ENCODE assay signal across 1 cellular context in genomic region chr1:116508984-116509980, GRCh38.
TF ChIP-seq lines count a peak whose summit lies in the region.

No MANE protein-coding gene starts in this region.

TF ChIP-seq in HepG2, 621 proteins besides CTCF, POLR2A, EP300 and RAD21 (continued from another document and continues in another):
- TF ChIP-seq ZNF724P (CRISPR knock-in tag; IDR thresholded peaks at IDR 0.05; ENCODE audit: borderline replicate concordance) (no peak), TFAP4 (IDR thresholded peaks at IDR 0.05; ENCODE audit: borderline replicate concordance, low read depth) (peak; percentile 37; the same call in 1 of the 2 replicates), PHF21A (CRISPR knock-in tag; IDR thresholded peaks at IDR 0.05) (peak; percentile 66), TRIM22 (IDR thresholded peaks at IDR 0.05) (no peak), AFF4 (CRISPR knock-in tag; IDR thresholded peaks at IDR 0.05) (no peak), ATF7 (IDR thresholded peaks at IDR 0.05) (no peak), ATF7 (CRISPR knock-in tag; IDR thresholded peaks at IDR 0.05) (peak; percentile 71; the same call in 1 of the 2 replicates), ARNTL (CRISPR knock-in tag; IDR thresholded peaks at IDR 0.05) (no peak), TCF7 (IDR thresholded peaks at IDR 0.05; ENCODE audit: low read depth) (peak; percentile 60), CENPBD1 (CRISPR knock-in tag; IDR thresholded peaks at IDR 0.05; ENCODE audit: borderline replicate concordance, low read depth) (no peak), PRDM10 (CRISPR knock-in tag; IDR thresholded peaks at IDR 0.05; ENCODE audit: low read depth) (no peak), ZNF614 (CRISPR knock-in tag; IDR thresholded peaks at IDR 0.05; ENCODE audit: borderline replicate concordance) (peak; percentile 15; the same call in 1 of the 2 replicates), ZSCAN29 (CRISPR knock-in tag; conservative IDR thresholded peaks at IDR 0.05) (no peak), ZNF232 (CRISPR knock-in tag; IDR thresholded peaks at IDR 0.05; ENCODE audit: borderline replicate concordance) (no peak), NFE2L2 (IDR thresholded peaks at IDR 0.05; ENCODE audit: low read length) (peak; percentile 2; the same call in 1 of the 2 replicates), ZNF644 (CRISPR knock-in tag; IDR thresholded peaks at IDR 0.05; ENCODE audit: low read depth) (0 out of 2 replicates have a peak, but pooled peaks have one; percentile 3), MIER3 (CRISPR knock-in tag; IDR thresholded peaks at IDR 0.05; ENCODE audit: borderline replicate concordance) (peak; percentile 33; the same call in 1 of the 2 replicates), ZNF468 (CRISPR knock-in tag; IDR thresholded peaks at IDR 0.05) (no peak), ZBTB21 (CRISPR knock-in tag; IDR thresholded peaks at IDR 0.05) (no peak), HOXD1 (CRISPR knock-in tag; IDR thresholded peaks at IDR 0.05) (no peak), HIC2 (CRISPR knock-in tag; IDR thresholded peaks at IDR 0.05; ENCODE audit: low read depth) (no peak), RFX3 (CRISPR knock-in tag; IDR thresholded peaks at IDR 0.05) (no peak), PRPF4 (IDR thresholded peaks at IDR 0.05; ENCODE audit: low read depth, low read length, poor library complexity, severe bottlenecking) (no peak), MXD1 (CRISPR knock-in tag; IDR thresholded peaks at IDR 0.05) (no peak), ZNF770 (CRISPR knock-in tag; IDR thresholded peaks at IDR 0.05) (no peak), ZNF674 (CRISPR knock-in tag; IDR thresholded peaks at IDR 0.05; ENCODE audit: low read depth) (no peak), THAP9 (CRISPR knock-in tag; IDR thresholded peaks at IDR 0.05; ENCODE audit: borderline replicate concordance) (no peak), PCBP2 (optimal IDR thresholded peaks at IDR 0.05; ENCODE audit: low read depth, low read length, poor library complexity, severe bottlenecking) (no peak), NBN (conservative IDR thresholded peaks at IDR 0.05) (no peak), MED13 (CRISPR knock-in tag; IDR thresholded peaks at IDR 0.05) (no peak), HDAC1 (CRISPR knock-in tag; IDR thresholded peaks at IDR 0.05) (peak; percentile 70; the same call in 1 of the 2 replicates), RCOR2 (CRISPR knock-in tag; IDR thresholded peaks at IDR 0.05) (peak; percentile 77), MTA1 (CRISPR knock-in tag; IDR thresholded peaks at IDR 0.05; ENCODE audit: borderline replicate concordance) (no peak), TBX3 (IDR thresholded peaks at IDR 0.05; ENCODE audit: borderline replicate concordance) (no peak), ZNF20 (CRISPR knock-in tag; IDR thresholded peaks at IDR 0.05) (no peak), ZNF260 (CRISPR knock-in tag; IDR thresholded peaks at IDR 0.05; ENCODE audit: borderline replicate concordance, low read depth) (no peak), GLMP (CRISPR knock-in tag; IDR thresholded peaks at IDR 0.05; ENCODE audit: borderline replicate concordance) (no peak), NCOA2 (CRISPR knock-in tag; IDR thresholded peaks at IDR 0.05) (peak; percentile 35; the same call in 1 of the 2 replicates), KAT7 (CRISPR knock-in tag; IDR thresholded peaks at IDR 0.05; ENCODE audit: borderline replicate concordance) (no peak), ATM (IDR thresholded peaks at IDR 0.05; ENCODE audit: borderline replicate concordance) (no peak), BHLHE40 (IDR thresholded peaks at IDR 0.05; ENCODE audit: low read length) (no peak), TOPORS (CRISPR knock-in tag; IDR thresholded peaks at IDR 0.05) (no peak), KLF12 (CRISPR knock-in tag; IDR thresholded peaks at IDR 0.05; ENCODE audit: borderline replicate concordance) (no peak), ZNF766 (CRISPR knock-in tag; IDR thresholded peaks at IDR 0.05; ENCODE audit: borderline replicate concordance) (no peak), ZMYM3 (CRISPR knock-in tag; IDR thresholded peaks at IDR 0.05) (no peak), ZNF879 (CRISPR knock-in tag; IDR thresholded peaks at IDR 0.05) (no peak), FLYWCH1 (CRISPR knock-in tag; IDR thresholded peaks at IDR 0.05) (no peak), RBAK (CRISPR knock-in tag; IDR thresholded peaks at IDR 0.05) (no peak)
